In genomic region chr5:96146675-96147074, GRCh38 we compare ENCODE assay signal across 8 cellular contexts.
DNase-seq lines count a peak whose midpoint lies in the region; ATAC-seq, FAIRE-seq and TF ChIP-seq lines count a peak whose summit lies in the region.

No MANE protein-coding gene starts in this region.

- peaks cover 86% of the 10 kb centered on the region for H3K4me1 Mint-ChIP-seq in HFFc6 (ENCODE audit: low read depth)
- no peaks in the 10 kb centered on the region for H3K4me1 Mint-ChIP-seq in stimulated activated naive B cell treated with anti-CD40 and anti-IgM and Interleukin-4, amounts not matched to agents 10 μg/mL and 1 μg/mL and 100 μg/mL, for 72 hours

- H3K27me3 Mint-ChIP-seq in HFFc6 (ENCODE audit: insufficient read depth) = peaks cover 3% of the 10 kb centered on the region
- peaks cover 5 to 7% of the 10 kb centered on the region in 2 donors for H3K27me3 Mint-ChIP-seq in stimulated activated naive B cell treated with anti-CD40 and anti-IgM and Interleukin-4, amounts not matched to agents 10 μg/mL and 1 μg/mL and 100 μg/mL, for 72 hours

- peak overlapping the region; percentile 82 for H3K27ac Mint-ChIP-seq in HFFc6
- H3K27ac Mint-ChIP-seq in stimulated activated naive B cell treated with anti-CD40 and anti-IgM and Interleukin-4, amounts not matched to agents 10 μg/mL and 1 μg/mL and 100 μg/mL, for 72 hours = no peak overlapping the region

- no peak for TF ChIP-seq CTCF in HFFc6 (IDR thresholded peaks at IDR 0.05)

- H3K36me3 Mint-ChIP-seq in HFFc6 (ENCODE audit: low read depth) = peaks cover 10% of the 10 kb centered on the region; the same call in 1 of the 2 replicates
- H3K36me3 Mint-ChIP-seq in stimulated activated naive B cell treated with anti-CD40 and anti-IgM and Interleukin-4, amounts not matched to agents 10 μg/mL and 1 μg/mL and 100 μg/mL, for 72 hours = no peaks in the 10 kb centered on the region

- H3K4me3 Mint-ChIP-seq in HFFc6 = no peak overlapping the region
- no peak overlapping the region for H3K4me3 Mint-ChIP-seq in stimulated activated naive B cell treated with anti-CD40 and anti-IgM and Interleukin-4, amounts not matched to agents 10 μg/mL and 1 μg/mL and 100 μg/mL, for 72 hours

- FAIRE-seq in GM12892 (lab: Jason Lieb, UNC) = no peak

- TF ChIP-seq POLR2A in GM12892 (IDR thresholded peaks at IDR 0.05; ENCODE audit: low read depth, low read length) = no peak

- POLR2A ChIA-PET in HEK293T (lab: Yijun Ruan, JAX) = no interaction called here

- ATAC-seq in stimulated activated naive B cell treated with anti-CD40 and anti-IgM and Interleukin-4, amounts not matched to agents 10 μg/mL and 1 μg/mL and 100 μg/mL, for 72 hours (replicated peaks) = peak; percentile 55 to 61
- ATAC-seq in GM19324 (IDR thresholded peaks at IDR 0.05; ENCODE audit: low FRiP score, unreplicated experiment) = no peak

- CTCF ChIA-PET in HEK293T (lab: Yijun Ruan, JAX) = interaction anchor here (0.9 kb wide), 1 partner anchor 189 kb away, joined by 3 read pairs; no protein-coding TSS in a partner anchor

- peak; percentile 13 for DNase-seq in GM12892 (ENCODE audit: insufficient read length)
- peak; percentile 78 for DNase-seq in HFFc6
- peak; percentile 43 for DNase-seq in NOMO-1 treated with dmso at 0.1 percent for 144 hours (lab: John Stamatoyannopoulos, UW; ENCODE audit: unreplicated experiment)
- DNase-seq in fibroblast of peridontal ligament (ENCODE audit: extremely low read depth) = peak; percentile 88
- no peak for DNase-seq in stimulated activated naive B cell treated with anti-CD40 and anti-IgM and Interleukin-4, amounts not matched to agents 10 μg/mL and 1 μg/mL and 100 μg/mL, for 72 hours
- DNase-seq in HEK293T (ENCODE audit: extremely low spot score) = no peak
- no peak for DNase-seq in NCI-H1417 treated with DMSO at 0.1 percent for 48 hours (lab: John Stamatoyannopoulos, UW)

- H3K9me3 Mint-ChIP-seq in HFFc6 = no peaks in the 10 kb centered on the region
- H3K9me3 Mint-ChIP-seq in stimulated activated naive B cell treated with anti-CD40 and anti-IgM and Interleukin-4, amounts not matched to agents 10 μg/mL and 1 μg/mL and 100 μg/mL, for 72 hours = no peaks in the 10 kb centered on the region

TF ChIP-seq in HEK293T, 16 proteins besides CTCF, POLR2A, EP300 and RAD21:
- TF ChIP-seq CTBP1 (IDR thresholded peaks at IDR 0.05; ENCODE audit: borderline replicate concordance) = no peak
- TF ChIP-seq FOXK2 (IDR thresholded peaks at IDR 0.05) = no peak
- TF ChIP-seq NFRKB (IDR thresholded peaks at IDR 0.05) = no peak
- TF ChIP-seq TARDBP (IDR thresholded peaks at IDR 0.05) = no peak
- TF ChIP-seq FOXA1 (IDR thresholded peaks at IDR 0.05) = no peak
- no peak for TF ChIP-seq BHLHE40 (IDR thresholded peaks at IDR 0.05; ENCODE audit: borderline replicate concordance)
- no peak for TF ChIP-seq PKNOX1 (IDR thresholded peaks at IDR 0.05)
- TF ChIP-seq SUZ12 (IDR thresholded peaks at IDR 0.05) = no peak
- no peak for TF ChIP-seq L3MBTL2 (conservative IDR thresholded peaks at IDR 0.05)
- TF ChIP-seq ARNT (IDR thresholded peaks at IDR 0.05) = no peak
- no peak for TF ChIP-seq ELF4 (IDR thresholded peaks at IDR 0.05)
- no peak for TF ChIP-seq SP1 (IDR thresholded peaks at IDR 0.05)
- TF ChIP-seq LEF1 (IDR thresholded peaks at IDR 0.05; ENCODE audit: borderline replicate concordance) = no peak
- TF ChIP-seq HDGF (IDR thresholded peaks at IDR 0.05; ENCODE audit: borderline replicate concordance) = no peak
- TF ChIP-seq FOXM1 (IDR thresholded peaks at IDR 0.05; ENCODE audit: borderline replicate concordance) = no peak
- no peak for TF ChIP-seq ZNF384 (IDR thresholded peaks at IDR 0.05)

Comparison
In these comparisons a context has a peak if more than half of its experiments do, and no peak if none do; other contexts are left out.
1. DNase-seq: peak in GM12892 (single experiment), HFFc6 (single experiment), NOMO-1 treated with dmso at 0.1 percent for 144 hours (single experiment) and fibroblast of peridontal ligament (single experiment); none in stimulated activated naive B cell treated with anti-CD40 and anti-IgM and Interleukin-4, amounts not matched to agents 10 μg/mL and 1 μg/mL and 100 μg/mL, for 72 hours (single experiment), HEK293T (single experiment) and NCI-H1417 treated with DMSO at 0.1 percent for 48 hours (single experiment).